Comparison of ENCODE assay signal across 1 cellular context in genomic region chr21:36203603-36203889, GRCh38.
A peak's percentile ranks its signal among the peaks of the same experiment; 100 is the strongest.
TF ChIP-seq lines count a peak whose summit lies in the region.

No MANE protein-coding gene starts in this region.

TF ChIP-seq in HEK293, 187 proteins besides CTCF, POLR2A, EP300 and RAD21 (continued from another document and continues in another):
- TF ChIP-seq PRDM10 (tag by site-specific recombination; IDR thresholded peaks at IDR 0.05): peak; percentile 55
- TF ChIP-seq, protein P1, sequence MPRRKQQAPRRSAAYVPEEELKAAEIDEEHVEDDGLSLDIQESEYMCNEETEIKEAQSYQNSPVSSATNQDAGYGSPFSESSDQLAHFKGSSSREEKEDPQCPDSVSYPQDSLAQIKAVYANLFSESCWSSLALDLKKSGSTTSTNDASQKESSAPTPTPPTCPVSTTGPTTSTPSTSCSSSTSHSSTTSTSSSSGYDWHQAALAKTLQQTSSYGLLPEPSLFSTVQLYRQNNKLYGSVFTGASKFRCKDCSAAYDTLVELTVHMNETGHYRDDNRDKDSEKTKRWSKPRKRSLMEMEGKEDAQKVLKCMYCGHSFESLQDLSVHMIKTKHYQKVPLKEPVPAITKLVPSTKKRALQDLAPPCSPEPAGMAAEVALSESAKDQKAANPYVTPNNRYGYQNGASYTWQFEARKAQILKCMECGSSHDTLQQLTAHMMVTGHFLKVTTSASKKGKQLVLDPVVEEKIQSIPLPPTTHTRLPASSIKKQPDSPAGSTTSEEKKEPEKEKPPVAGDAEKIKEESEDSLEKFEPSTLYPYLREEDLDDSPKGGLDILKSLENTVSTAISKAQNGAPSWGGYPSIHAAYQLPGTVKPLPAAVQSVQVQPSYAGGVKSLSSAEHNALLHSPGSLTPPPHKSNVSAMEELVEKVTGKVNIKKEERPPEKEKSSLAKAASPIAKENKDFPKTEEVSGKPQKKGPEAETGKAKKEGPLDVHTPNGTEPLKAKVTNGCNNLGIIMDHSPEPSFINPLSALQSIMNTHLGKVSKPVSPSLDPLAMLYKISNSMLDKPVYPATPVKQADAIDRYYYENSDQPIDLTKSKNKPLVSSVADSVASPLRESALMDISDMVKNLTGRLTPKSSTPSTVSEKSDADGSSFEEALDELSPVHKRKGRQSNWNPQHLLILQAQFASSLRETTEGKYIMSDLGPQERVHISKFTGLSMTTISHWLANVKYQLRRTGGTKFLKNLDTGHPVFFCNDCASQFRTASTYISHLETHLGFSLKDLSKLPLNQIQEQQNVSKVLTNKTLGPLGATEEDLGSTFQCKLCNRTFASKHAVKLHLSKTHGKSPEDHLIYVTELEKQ (tag by site-specific recombination; IDR thresholded peaks at IDR 0.05; ENCODE audit: borderline replicate concordance): 0 out of 2 replicates have a peak, but pooled peaks have one; percentile 27
- TF ChIP-seq ZNF433 (tag by site-specific recombination; IDR thresholded peaks at IDR 0.05; ENCODE audit: low read depth): no peak
- TF ChIP-seq ZNF10 (tag by site-specific recombination; IDR thresholded peaks at IDR 0.05): peak; percentile 97
- no peak for TF ChIP-seq ZNF26 (tag by site-specific recombination; IDR thresholded peaks at IDR 0.05)
- TF ChIP-seq ZNF473 (tag by site-specific recombination; IDR thresholded peaks at IDR 0.05): no peak
- no peak for TF ChIP-seq ZNF112 (tag by site-specific recombination; IDR thresholded peaks at IDR 0.05)
- no peak for TF ChIP-seq GFI1B (tag by site-specific recombination; IDR thresholded peaks at IDR 0.05)
- peak; percentile 49; the same call in 1 of the 2 replicates for TF ChIP-seq SP7 (tag by site-specific recombination; IDR thresholded peaks at IDR 0.05)
- no peak for TF ChIP-seq ZNF2 (tag by site-specific recombination; IDR thresholded peaks at IDR 0.05)
- TF ChIP-seq ZNF830 (tag by site-specific recombination; IDR thresholded peaks at IDR 0.05; ENCODE audit: low read depth): no peak
- TF ChIP-seq ZNF221 (tag by site-specific recombination; IDR thresholded peaks at IDR 0.05; ENCODE audit: borderline replicate concordance): no peak
- TF ChIP-seq GLIS2 (tag by site-specific recombination; IDR thresholded peaks at IDR 0.05): no peak
- TF ChIP-seq ZBTB20 (tag by site-specific recombination; IDR thresholded peaks at IDR 0.05): no peak
- no peak for TF ChIP-seq ZNF621 (tag by site-specific recombination; IDR thresholded peaks at IDR 0.05)
- TF ChIP-seq ZNF510 (tag by site-specific recombination; IDR thresholded peaks at IDR 0.05; ENCODE audit: insufficient replicate concordance): no peak
- TF ChIP-seq ZNF514 (tag by site-specific recombination; IDR thresholded peaks at IDR 0.05): no peak
- TF ChIP-seq ZNF132 (tag by site-specific recombination; IDR thresholded peaks at IDR 0.05; ENCODE audit: borderline replicate concordance): no peak
- TF ChIP-seq ZBTB8A (tag by site-specific recombination; IDR thresholded peaks at IDR 0.05): no peak
- no peak for TF ChIP-seq ZNF423 (tag by site-specific recombination; IDR thresholded peaks at IDR 0.05)
- no peak for TF ChIP-seq ZNF248 (tag by site-specific recombination; IDR thresholded peaks at IDR 0.05)
- no peak for TF ChIP-seq ATF2 (tag by site-specific recombination; IDR thresholded peaks at IDR 0.05; ENCODE audit: low read depth)
- no peak for TF ChIP-seq ZNF626 (tag by site-specific recombination; IDR thresholded peaks at IDR 0.05)
- peak; percentile 87 for TF ChIP-seq EGR2 (tag by site-specific recombination; IDR thresholded peaks at IDR 0.05; ENCODE audit: low read depth)
- TF ChIP-seq, protein P2, sequence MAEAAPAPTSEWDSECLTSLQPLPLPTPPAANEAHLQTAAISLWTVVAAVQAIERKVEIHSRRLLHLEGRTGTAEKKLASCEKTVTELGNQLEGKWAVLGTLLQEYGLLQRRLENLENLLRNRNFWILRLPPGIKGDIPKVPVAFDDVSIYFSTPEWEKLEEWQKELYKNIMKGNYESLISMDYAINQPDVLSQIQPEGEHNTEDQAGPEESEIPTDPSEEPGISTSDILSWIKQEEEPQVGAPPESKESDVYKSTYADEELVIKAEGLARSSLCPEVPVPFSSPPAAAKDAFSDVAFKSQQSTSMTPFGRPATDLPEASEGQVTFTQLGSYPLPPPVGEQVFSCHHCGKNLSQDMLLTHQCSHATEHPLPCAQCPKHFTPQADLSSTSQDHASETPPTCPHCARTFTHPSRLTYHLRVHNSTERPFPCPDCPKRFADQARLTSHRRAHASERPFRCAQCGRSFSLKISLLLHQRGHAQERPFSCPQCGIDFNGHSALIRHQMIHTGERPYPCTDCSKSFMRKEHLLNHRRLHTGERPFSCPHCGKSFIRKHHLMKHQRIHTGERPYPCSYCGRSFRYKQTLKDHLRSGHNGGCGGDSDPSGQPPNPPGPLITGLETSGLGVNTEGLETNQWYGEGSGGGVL (tag by site-specific recombination; IDR thresholded peaks at IDR 0.05): peak; percentile 59; the same call in 1 of the 2 replicates
- TF ChIP-seq KLF9 (tag by site-specific recombination; IDR thresholded peaks at IDR 0.05; ENCODE audit: low read depth): no peak
- TF ChIP-seq ZNF571 (tag by site-specific recombination; IDR thresholded peaks at IDR 0.05): no peak
- TF ChIP-seq ZSCAN30 (tag by site-specific recombination; IDR thresholded peaks at IDR 0.05): no peak
- no peak for TF ChIP-seq ZSCAN16 (tag by site-specific recombination; IDR thresholded peaks at IDR 0.05)
- no peak for TF ChIP-seq ZNF138 (tag by site-specific recombination; IDR thresholded peaks at IDR 0.05; ENCODE audit: borderline replicate concordance)
- no peak for TF ChIP-seq ZNF202 (tag by site-specific recombination; IDR thresholded peaks at IDR 0.05; ENCODE audit: borderline replicate concordance)
- TF ChIP-seq, protein P3, sequence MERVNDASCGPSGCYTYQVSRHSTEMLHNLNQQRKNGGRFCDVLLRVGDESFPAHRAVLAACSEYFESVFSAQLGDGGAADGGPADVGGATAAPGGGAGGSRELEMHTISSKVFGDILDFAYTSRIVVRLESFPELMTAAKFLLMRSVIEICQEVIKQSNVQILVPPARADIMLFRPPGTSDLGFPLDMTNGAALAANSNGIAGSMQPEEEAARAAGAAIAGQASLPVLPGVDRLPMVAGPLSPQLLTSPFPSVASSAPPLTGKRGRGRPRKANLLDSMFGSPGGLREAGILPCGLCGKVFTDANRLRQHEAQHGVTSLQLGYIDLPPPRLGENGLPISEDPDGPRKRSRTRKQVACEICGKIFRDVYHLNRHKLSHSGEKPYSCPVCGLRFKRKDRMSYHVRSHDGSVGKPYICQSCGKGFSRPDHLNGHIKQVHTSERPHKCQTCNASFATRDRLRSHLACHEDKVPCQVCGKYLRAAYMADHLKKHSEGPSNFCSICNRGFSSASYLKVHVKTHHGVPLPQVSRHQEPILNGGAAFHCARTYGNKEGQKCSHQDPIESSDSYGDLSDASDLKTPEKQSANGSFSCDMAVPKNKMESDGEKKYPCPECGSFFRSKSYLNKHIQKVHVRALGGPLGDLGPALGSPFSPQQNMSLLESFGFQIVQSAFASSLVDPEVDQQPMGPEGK (tag by site-specific recombination; IDR thresholded peaks at IDR 0.05): peak; percentile 77
- TF ChIP-seq KLF17 (tag by site-specific recombination; IDR thresholded peaks at IDR 0.05): peak; percentile 72
- TF ChIP-seq ZNF843 (tag by site-specific recombination; IDR thresholded peaks at IDR 0.05): no peak
- no peak for TF ChIP-seq ZNF600 (tag by site-specific recombination; IDR thresholded peaks at IDR 0.05)
- no peak for TF ChIP-seq ZBTB49 (tag by site-specific recombination; IDR thresholded peaks at IDR 0.05; ENCODE audit: low read depth)
- TF ChIP-seq ZNF629 (tag by site-specific recombination; IDR thresholded peaks at IDR 0.05): peak; percentile 67
- no peak for TF ChIP-seq REPIN1 (tag by site-specific recombination; IDR thresholded peaks at IDR 0.05; ENCODE audit: low read depth)
- no peak for TF ChIP-seq ZNF776 (tag by site-specific recombination; IDR thresholded peaks at IDR 0.05; ENCODE audit: borderline replicate concordance)
- TF ChIP-seq GLI4 (tag by site-specific recombination; IDR thresholded peaks at IDR 0.05): no peak
- no peak for TF ChIP-seq ZNF747 (tag by site-specific recombination; IDR thresholded peaks at IDR 0.05)
- TF ChIP-seq ZNF37A (tag by site-specific recombination; IDR thresholded peaks at IDR 0.05): no peak
- TF ChIP-seq, protein P4, sequence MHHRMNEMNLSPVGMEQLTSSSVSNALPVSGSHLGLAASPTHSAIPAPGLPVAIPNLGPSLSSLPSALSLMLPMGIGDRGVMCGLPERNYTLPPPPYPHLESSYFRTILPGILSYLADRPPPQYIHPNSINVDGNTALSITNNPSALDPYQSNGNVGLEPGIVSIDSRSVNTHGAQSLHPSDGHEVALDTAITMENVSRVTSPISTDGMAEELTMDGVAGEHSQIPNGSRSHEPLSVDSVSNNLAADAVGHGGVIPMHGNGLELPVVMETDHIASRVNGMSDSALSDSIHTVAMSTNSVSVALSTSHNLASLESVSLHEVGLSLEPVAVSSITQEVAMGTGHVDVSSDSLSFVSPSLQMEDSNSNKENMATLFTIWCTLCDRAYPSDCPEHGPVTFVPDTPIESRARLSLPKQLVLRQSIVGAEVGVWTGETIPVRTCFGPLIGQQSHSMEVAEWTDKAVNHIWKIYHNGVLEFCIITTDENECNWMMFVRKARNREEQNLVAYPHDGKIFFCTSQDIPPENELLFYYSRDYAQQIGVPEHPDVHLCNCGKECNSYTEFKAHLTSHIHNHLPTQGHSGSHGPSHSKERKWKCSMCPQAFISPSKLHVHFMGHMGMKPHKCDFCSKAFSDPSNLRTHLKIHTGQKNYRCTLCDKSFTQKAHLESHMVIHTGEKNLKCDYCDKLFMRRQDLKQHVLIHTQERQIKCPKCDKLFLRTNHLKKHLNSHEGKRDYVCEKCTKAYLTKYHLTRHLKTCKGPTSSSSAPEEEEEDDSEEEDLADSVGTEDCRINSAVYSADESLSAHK (tag by site-specific recombination; IDR thresholded peaks at IDR 0.05): no peak
- TF ChIP-seq ZNF664 (tag by site-specific recombination; IDR thresholded peaks at IDR 0.05): no peak
